ENCODE assay signal across 8 cellular contexts in the genomic region with DNA sequence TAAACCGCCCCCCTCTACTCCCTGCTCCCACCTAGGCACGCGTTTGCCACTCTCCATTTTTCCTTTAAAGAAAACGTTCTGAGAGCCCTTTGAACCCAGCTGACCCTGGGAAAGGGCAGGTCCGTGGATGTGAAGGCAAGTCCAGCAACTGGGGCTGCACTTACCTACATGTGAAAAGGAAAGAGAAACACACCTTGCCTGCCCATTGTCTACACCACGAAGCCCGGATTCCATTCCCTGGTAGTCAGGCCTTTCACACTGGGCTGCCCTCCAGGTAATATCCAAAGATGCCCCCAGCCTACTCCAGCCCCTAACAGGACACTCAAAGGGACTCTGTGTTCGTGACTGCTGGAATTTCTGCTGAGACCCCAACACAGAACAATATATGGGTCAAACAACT.
DNase-seq lines count a peak whose midpoint lies in the region; ATAC-seq and TF ChIP-seq lines count a peak whose summit lies in the region.

No MANE protein-coding gene starts in this region.

- H4K5ac ChIP-seq in IMR-90 (ENCODE audit: low read depth, low read length), result no peak overlapping the region; the same call in 1 of the 2 replicates

- H3K56ac ChIP-seq in IMR-90 (ENCODE audit: extremely low read depth, insufficient read depth, low read length), result no peak overlapping the region

- 0 out of 2 replicates have a peak overlapping the region, but pooled peaks have one; percentile 38 for H4K91ac ChIP-seq in IMR-90 (ENCODE audit: insufficient read depth, low read depth, low read length)

- no peak overlapping the region; the same call in 1 of the 2 replicates for H3K4me2 ChIP-seq in IMR-90 (ENCODE audit: low read depth, low read length)

- H2BK15ac ChIP-seq in IMR-90 (ENCODE audit: low read depth, low read length), result peak overlapping the region; percentile 96; the same call in 2 of the 3 replicates

- peak overlapping the region; percentile 97; the same call in 1 of the 2 replicates for H2BK120ac ChIP-seq in IMR-90 (ENCODE audit: low read depth, low read length)

- TF ChIP-seq POLR2A in IMR-90 (IDR thresholded peaks at IDR 0.05; ENCODE audit: low read depth, low read length), result no peak

- peak overlapping the region; percentile 7; the same call in 1 of the 2 replicates for H3K18ac ChIP-seq in IMR-90 (ENCODE audit: low read depth, low read length)

- no peaks in the 10 kb centered on the region for H3K9me3 ChIP-seq in IMR-90 (ENCODE audit: control insufficient read depth, insufficient read depth, low read length)

- H2AK5ac ChIP-seq in IMR-90 (ENCODE audit: low read depth, low read length), result peak overlapping the region; percentile 51

- peaks cover 39 to 69% (median 55%) of the 10 kb centered on the region in 3 donors for H3K4me1 Mint-ChIP-seq in naive B cell

- peak overlapping the region; percentile 93; the same call in 1 of the 2 replicates for H3K4ac ChIP-seq in IMR-90 (ENCODE audit: low read depth, low read length)

- H2BK20ac ChIP-seq in IMR-90 (ENCODE audit: low read depth, low read length), result no peak overlapping the region

- no peak overlapping the region for H2BK5ac ChIP-seq in IMR-90 (ENCODE audit: low read depth, low read length, poor library complexity, severe bottlenecking)

- peak overlapping the region in 1 of 2 experiments; percentile 91; a peak in 1 of 4 replicates for H4K8ac ChIP-seq in IMR-90 (ENCODE audit: low read depth in 2 of 2, low read length in 2 of 2)

- in situ Hi-C loops in IMR-90 (cut with MboI; ENCODE audit: low sequenced_read_pairs), result loop anchor here (10.0 to 25.0 kb wide), 5 partner anchors 493 to 1400 kb away; a partner anchor contains a TSS

- DNase-seq in IMR-90 (no peak), coronary artery (ENCODE audit: low spot score) (no peak), naive B cell (no peak)
- no peak for DNase-seq in stimulated activated CD4-positive, alpha-beta T cell treated with anti-CD3 and anti-CD28 coated beads, Interleukin-4, amount 100 ng/mL, for 4 hours

- intact Hi-C loops in IMR-90 (cut with micrococcal nuclease), result loop anchor here (5.0 to 10.0 kb wide), 7 partner anchors 245 to 1410 kb away; no protein-coding TSS in a partner anchor

- POLR2A ChIA-PET in IMR-90 (lab: Charles Lee; ENCODE audit: unreplicated experiment), result no interaction called here

- no peaks in the 10 kb centered on the region for H4K20me1 ChIP-seq in IMR-90 (ENCODE audit: insufficient read depth, low read length)

- no peak overlapping the region for H3K23ac ChIP-seq in IMR-90 (ENCODE audit: low read depth, low read length)

- peak overlapping the region; percentile 80 to 95 (median 92) for H3K4me3 Mint-ChIP-seq in naive B cell

- no peak overlapping the region for H3K27ac ChIP-seq in ACC112 (ENCODE audit: low read depth, low read length)
- H3K27ac ChIP-seq in IMR-90 (ENCODE audit: insufficient read depth, low read length), result no peak overlapping the region
- no peak overlapping the region for H3K27ac ChIP-seq in coronary artery

- peaks cover 0 to 2% (median 0%) of the 10 kb centered on the region in 7 donors for H3K9me3 Mint-ChIP-seq in naive B cell

- no peaks in the 10 kb centered on the region for H3K79me1 ChIP-seq in IMR-90 (ENCODE audit: low read depth in 1 of 2, low read length in 2 of 2)

- TF ChIP-seq RAD21 in IMR-90 (IDR thresholded peaks at IDR 0.05; ENCODE audit: low read length), result no peak

- no peak for ATAC-seq in IMR-90 (ENCODE audit: low read depth)
- no peak for ATAC-seq in naive B cell (ENCODE audit: low read depth in 2 of 2)
- no peak for ATAC-seq in HG03280 (IDR thresholded peaks at IDR 0.05; ENCODE audit: unreplicated experiment)
- no peak for ATAC-seq in HG03342 (IDR thresholded peaks at IDR 0.05; ENCODE audit: unreplicated experiment)
- no peak for ATAC-seq in HG02852 (IDR thresholded peaks at IDR 0.05; ENCODE audit: unreplicated experiment)

- H3K27me3 Mint-ChIP-seq in naive B cell, result no peaks in the 10 kb centered on the region

- peaks cover 0 to 6% of the 10 kb centered on the region in 2 donors for H3K36me3 Mint-ChIP-seq in naive B cell

- H3K79me2 ChIP-seq in ACC112 (ENCODE audit: control insufficient read depth, insufficient read depth, low read length, unreplicated experiment), result no peaks in the 10 kb centered on the region

- H3K36me3 ChIP-seq in ACC112 (ENCODE audit: insufficient read depth, low read length) (no peaks in the 10 kb centered on the region), IMR-90 (ENCODE audit: control insufficient read depth, insufficient read depth, low read length) (no peaks in the 10 kb centered on the region)

- CTCF ChIA-PET in IMR-90 (lab: Yijun Ruan, JAX), result no interaction called here

- dilution Hi-C loops in IMR-90 (cut with HindIII; ENCODE audit: low sequenced_read_pairs, unreplicated experiment), result no loop called here

- H3K9ac ChIP-seq in IMR-90 (ENCODE audit: low read depth, low read length), result peak overlapping the region; percentile 9; the same call in 1 of the 2 replicates

- H3K14ac ChIP-seq in IMR-90 (replicated peaks; ENCODE audit: low read depth, low read length), result no peak overlapping the region; the same call in 1 of the 2 replicates

- no TSS peak for BruUV-seq in IMR-90 (replicated peaks; lab: Mats Ljungman, UMichigan)

- H3K4me3 ChIP-seq in ACC112 (ENCODE audit: low read depth, low read length), result peak overlapping the region; percentile 84
- H3K4me3 ChIP-seq in IMR-90 (ENCODE audit: insufficient read depth, low read depth, low read length), result no peak overlapping the region
- H3K4me3 ChIP-seq in coronary artery, result peak overlapping the region; percentile 78

- H3K27me3 ChIP-seq in ACC112 (ENCODE audit: insufficient read depth, low read length) (no peaks in the 10 kb centered on the region), IMR-90 (ENCODE audit: control insufficient read depth, insufficient read depth, low read length) (no peaks in the 10 kb centered on the region)

- H2AK9ac ChIP-seq in IMR-90 (replicated peaks; ENCODE audit: low read depth, low read length, poor library complexity), result no peak overlapping the region

- peak overlapping the region; percentile 74 for H2AFZ ChIP-seq in ACC112 (ENCODE audit: low read length, unreplicated experiment)
- no peak overlapping the region for H2AFZ ChIP-seq in IMR-90 (replicated peaks; ENCODE audit: low read length, poor library complexity)

- H3K27ac Mint-ChIP-seq in naive B cell, result peak overlapping the region; percentile 93 to 99 (median 97)

- no peaks in the 10 kb centered on the region; the same call in 1 of the 2 replicates for H3K9me1 ChIP-seq in IMR-90 (ENCODE audit: insufficient read depth, low read length)

- H3K4me1 ChIP-seq in ACC112 (ENCODE audit: control insufficient read depth, insufficient read depth, low read length, unreplicated experiment) (peaks cover 18% of the 10 kb centered on the region), IMR-90 (ENCODE audit: control insufficient read depth, insufficient read depth, low read length) (peaks cover 8% of the 10 kb centered on the region)

- TF ChIP-seq CTCF in IMR-90 (conservative IDR thresholded peaks at IDR 0.05; ENCODE audit: low read depth, low read length) (no peak), coronary artery (IDR thresholded peaks at IDR 0.05) (no peak)

- WGBS in IMR-90 (ENCODE audit: extremely low coverage in 2 of 2, insufficient read length in 1 of 2), 2 experiments, result no CpG with 5 or more reads among the region's 8 CpGs

TF ChIP-seq in IMR-90, 13 proteins besides CTCF, POLR2A, EP300 and RAD21:
- TF ChIP-seq, protein P1, sequence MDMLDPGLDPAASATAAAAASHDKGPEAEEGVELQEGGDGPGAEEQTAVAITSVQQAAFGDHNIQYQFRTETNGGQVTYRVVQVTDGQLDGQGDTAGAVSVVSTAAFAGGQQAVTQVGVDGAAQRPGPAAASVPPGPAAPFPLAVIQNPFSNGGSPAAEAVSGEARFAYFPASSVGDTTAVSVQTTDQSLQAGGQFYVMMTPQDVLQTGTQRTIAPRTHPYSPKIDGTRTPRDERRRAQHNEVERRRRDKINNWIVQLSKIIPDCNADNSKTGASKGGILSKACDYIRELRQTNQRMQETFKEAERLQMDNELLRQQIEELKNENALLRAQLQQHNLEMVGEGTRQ (IDR thresholded peaks at IDR 0.05; ENCODE audit: low read depth, low read length), result no peak
- TF ChIP-seq MXI1 (IDR thresholded peaks at IDR 0.05; ENCODE audit: borderline replicate concordance, low read depth, low read length) (no peak), CEBPB (IDR thresholded peaks at IDR 0.05; ENCODE audit: low read depth, low read length) (no peak), BHLHE40 (IDR thresholded peaks at IDR 0.05; ENCODE audit: low read depth, low read length) (no peak), MAZ (IDR thresholded peaks at IDR 0.05; ENCODE audit: borderline replicate concordance, low read depth, low read length) (no peak), CHD1 (IDR thresholded peaks at IDR 0.05; ENCODE audit: low read depth, low read length) (no peak), NFE2L2 (IDR thresholded peaks at IDR 0.05; ENCODE audit: low read depth, low read length) (no peak), RCOR1 (IDR thresholded peaks at IDR 0.05; ENCODE audit: insufficient replicate concordance, low read length) (no peak), SMC3 (IDR thresholded peaks at IDR 0.05; ENCODE audit: low read depth, low read length) (no peak), RFX5 (IDR thresholded peaks at IDR 0.05; ENCODE audit: low read depth, low read length) (no peak), MAFK (IDR thresholded peaks at IDR 0.05; ENCODE audit: low read depth, low read length) (no peak), FOS (IDR thresholded peaks at IDR 0.05; ENCODE audit: low read depth, low read length) (no peak)
- TF ChIP-seq, protein P2, sequence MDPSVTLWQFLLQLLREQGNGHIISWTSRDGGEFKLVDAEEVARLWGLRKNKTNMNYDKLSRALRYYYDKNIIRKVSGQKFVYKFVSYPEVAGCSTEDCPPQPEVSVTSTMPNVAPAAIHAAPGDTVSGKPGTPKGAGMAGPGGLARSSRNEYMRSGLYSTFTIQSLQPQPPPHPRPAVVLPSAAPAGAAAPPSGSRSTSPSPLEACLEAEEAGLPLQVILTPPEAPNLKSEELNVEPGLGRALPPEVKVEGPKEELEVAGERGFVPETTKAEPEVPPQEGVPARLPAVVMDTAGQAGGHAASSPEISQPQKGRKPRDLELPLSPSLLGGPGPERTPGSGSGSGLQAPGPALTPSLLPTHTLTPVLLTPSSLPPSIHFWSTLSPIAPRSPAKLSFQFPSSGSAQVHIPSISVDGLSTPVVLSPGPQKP (IDR thresholded peaks at IDR 0.05; ENCODE audit: borderline replicate concordance, low read depth, low read length), result no peak
